In the genomic region with DNA sequence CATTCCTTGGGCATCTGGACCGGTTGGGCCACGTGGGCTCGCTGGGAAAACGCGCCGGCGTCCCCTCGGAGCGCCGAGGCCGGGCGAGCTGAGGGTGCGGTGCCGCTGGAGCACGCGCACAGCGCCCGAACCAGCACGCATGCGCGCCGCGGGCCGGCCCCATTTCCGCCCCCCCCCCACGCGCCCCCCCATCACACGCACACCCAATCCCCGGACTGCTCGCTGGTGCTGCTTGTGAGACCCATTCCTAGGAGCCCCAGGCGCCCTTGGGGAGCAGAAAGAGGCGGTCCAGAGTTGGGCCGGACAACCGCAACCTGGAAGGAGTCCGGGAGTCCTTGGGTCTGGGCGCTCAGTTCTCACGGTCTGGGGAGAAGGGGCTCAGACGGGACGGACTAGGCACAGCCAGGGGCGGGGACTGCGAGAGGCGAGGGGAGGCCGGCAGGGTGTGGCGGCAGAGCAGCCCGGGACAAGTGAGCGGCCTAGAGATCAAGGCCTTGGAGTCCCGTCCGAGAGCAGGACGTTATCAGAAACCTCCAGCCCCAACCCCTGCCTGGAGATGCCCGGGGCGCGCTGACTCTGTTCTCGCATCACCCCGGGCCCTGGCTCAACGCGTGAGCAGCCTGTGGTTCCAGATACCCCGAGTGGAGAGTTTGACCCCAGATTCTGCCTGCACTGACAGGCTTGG, we compare ENCODE assay signal across 1 cellular context.
TF ChIP-seq lines count a peak whose summit lies in the region.

No MANE protein-coding gene starts in this region.

TF ChIP-seq in K562, 482 proteins besides CTCF, POLR2A, EP300 and RAD21 (continued from another document and continues in another):
- TF ChIP-seq, protein P1, sequence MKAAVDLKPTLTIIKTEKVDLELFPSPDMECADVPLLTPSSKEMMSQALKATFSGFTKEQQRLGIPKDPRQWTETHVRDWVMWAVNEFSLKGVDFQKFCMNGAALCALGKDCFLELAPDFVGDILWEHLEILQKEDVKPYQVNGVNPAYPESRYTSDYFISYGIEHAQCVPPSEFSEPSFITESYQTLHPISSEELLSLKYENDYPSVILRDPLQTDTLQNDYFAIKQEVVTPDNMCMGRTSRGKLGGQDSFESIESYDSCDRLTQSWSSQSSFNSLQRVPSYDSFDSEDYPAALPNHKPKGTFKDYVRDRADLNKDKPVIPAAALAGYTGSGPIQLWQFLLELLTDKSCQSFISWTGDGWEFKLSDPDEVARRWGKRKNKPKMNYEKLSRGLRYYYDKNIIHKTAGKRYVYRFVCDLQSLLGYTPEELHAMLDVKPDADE (conservative IDR thresholded peaks at IDR 0.05; ENCODE audit: control insufficient read depth, low read depth, low read length): peak; percentile 71
- TF ChIP-seq HEY1 (CRISPR knock-in tag; IDR thresholded peaks at IDR 0.05; ENCODE audit: borderline replicate concordance) (no peak), HBP1 (CRISPR knock-in tag; IDR thresholded peaks at IDR 0.05) (no peak), ASH1L (IDR thresholded peaks at IDR 0.05; ENCODE audit: borderline replicate concordance, low read depth, partially characterized antibody) (peak; percentile 57), MTA3 (IDR thresholded peaks at IDR 0.05; ENCODE audit: borderline replicate concordance) (peak; percentile 74; the same call in 1 of the 2 replicates), ETV5 (CRISPR knock-in tag; IDR thresholded peaks at IDR 0.05; ENCODE audit: low read depth) (peak; percentile 95), SMAD1 (IDR thresholded peaks at IDR 0.05; ENCODE audit: low read depth, low read length, partially characterized antibody) (no peak), CBFA2T2 (conservative IDR thresholded peaks at IDR 0.05) (peak; percentile 77), HDAC6 (IDR thresholded peaks at IDR 0.05; ENCODE audit: low read depth, low read length) (no peak), ZNF140 (CRISPR knock-in tag; IDR thresholded peaks at IDR 0.05) (no peak), ELF4 (CRISPR knock-in tag; IDR thresholded peaks at IDR 0.05) (peak; percentile 72; the same call in 1 of the 2 replicates), ZSCAN32 (CRISPR knock-in tag; IDR thresholded peaks at IDR 0.05) (no peak), KDM4B (IDR thresholded peaks at IDR 0.05; ENCODE audit: borderline replicate concordance in 2 of 2, low read depth in 1 of 2) (peak in 1 of 2 experiments; percentile 54; a peak in 1 of 4 replicates), ZNF766 (CRISPR knock-in tag; conservative IDR thresholded peaks at IDR 0.05) (peak; percentile 83), MTA2 (IDR thresholded peaks at IDR 0.05; ENCODE audit: low read depth) (no peak), TEAD4 (IDR thresholded peaks at IDR 0.05; ENCODE audit: low read length) (peak; percentile 28; the same call in 1 of the 2 replicates), TEAD4 (CRISPR knock-in tag; IDR thresholded peaks at IDR 0.05; ENCODE audit: borderline replicate concordance) (no peak), SAFB2 (IDR thresholded peaks at IDR 0.05; ENCODE audit: borderline replicate concordance, low read depth, low read length, severe bottlenecking) (no peak), SOX6 (IDR thresholded peaks at IDR 0.05) (peak; percentile 11; the same call in 1 of the 2 replicates), CXXC5 (CRISPR knock-in tag; IDR thresholded peaks at IDR 0.05) (peak; percentile 87), NELFE (IDR thresholded peaks at IDR 0.05; ENCODE audit: insufficient read depth, insufficient read length) (no peak), ZNF79 (CRISPR knock-in tag; IDR thresholded peaks at IDR 0.05; ENCODE audit: low read depth) (no peak), HOMEZ (CRISPR knock-in tag; IDR thresholded peaks at IDR 0.05) (no peak), ERF (CRISPR knock-in tag; IDR thresholded peaks at IDR 0.05) (0 out of 2 replicates have a peak, but pooled peaks have one; percentile 41), ZNF785 (CRISPR knock-in tag; IDR thresholded peaks at IDR 0.05) (no peak), SMARCE1 (IDR thresholded peaks at IDR 0.05) (peak; percentile 55; the same call in 1 of the 2 replicates), CREM (IDR thresholded peaks at IDR 0.05; ENCODE audit: low read depth) (0 out of 2 replicates have a peak, but pooled peaks have one; percentile 24), HNRNPK (IDR thresholded peaks at IDR 0.05; ENCODE audit: low read depth, low read length, poor library complexity, severe bottlenecking) (no peak), CCNT2 (IDR thresholded peaks at IDR 0.05; ENCODE audit: borderline replicate concordance, extremely low read depth, insufficient read length, low read depth, low read length) (peak; percentile 15), ZNF436 (CRISPR knock-in tag; IDR thresholded peaks at IDR 0.05) (no peak), GABPA (tag; conservative IDR thresholded peaks at IDR 0.05; ENCODE audit: low read depth) (peak; percentile 71), TEAD1 (CRISPR knock-in tag; IDR thresholded peaks at IDR 0.05) (peak in 1 of 2 experiments; percentile 93; a peak in 1 of 4 replicates), ZNF717 (CRISPR knock-in tag; IDR thresholded peaks at IDR 0.05) (no peak), DMBX1 (CRISPR knock-in tag; IDR thresholded peaks at IDR 0.05; ENCODE audit: borderline replicate concordance) (peak; percentile 64; the same call in 1 of the 2 replicates), NR1H2 (CRISPR knock-in tag; IDR thresholded peaks at IDR 0.05) (peak; percentile 98; the same call in 1 of the 2 replicates), YY1 (IDR thresholded peaks at IDR 0.05; ENCODE audit: borderline replicate concordance in 1 of 3, control insufficient read depth in 1 of 3, extremely low read depth in 1 of 3, insufficient read depth in 3 of 3, insufficient read length in 1 of 3, insufficient replicate concordance in 2 of 3, low read depth in 1 of 3, low read length in 2 of 3) (peak in 1 of 3 experiments; percentile 2), CBFB (CRISPR knock-in tag; IDR thresholded peaks at IDR 0.05) (peak; percentile 49; the same call in 1 of the 2 replicates), TRIM24 (IDR thresholded peaks at IDR 0.05) (peak; percentile 8 to 31; a peak in 1 of 4 replicates), ELF1 (tag; IDR thresholded peaks at IDR 0.05) (peak; percentile 56; the same call in 1 of the 2 replicates), ZNF12 (CRISPR knock-in tag; IDR thresholded peaks at IDR 0.05) (peak; percentile 90; the same call in 1 of the 2 replicates), TCF3 (CRISPR knock-in tag; IDR thresholded peaks at IDR 0.05) (peak; percentile 82), FOXK2 (conservative IDR thresholded peaks at IDR 0.05 in 1 of 2, IDR thresholded peaks at IDR 0.05 in 1 of 2; ENCODE audit: low read depth in 2 of 2) (no peak), HLTF (IDR thresholded peaks at IDR 0.05) (no peak), IFI16 (CRISPR knock-in tag; IDR thresholded peaks at IDR 0.05) (no peak), CBFA2T3 (IDR thresholded peaks at IDR 0.05) (peak; percentile 90), GABPB2 (CRISPR knock-in tag; conservative IDR thresholded peaks at IDR 0.05) (no peak), E2F5 (CRISPR knock-in tag; IDR thresholded peaks at IDR 0.05) (peak; percentile 97)
- TF ChIP-seq, protein P2, sequence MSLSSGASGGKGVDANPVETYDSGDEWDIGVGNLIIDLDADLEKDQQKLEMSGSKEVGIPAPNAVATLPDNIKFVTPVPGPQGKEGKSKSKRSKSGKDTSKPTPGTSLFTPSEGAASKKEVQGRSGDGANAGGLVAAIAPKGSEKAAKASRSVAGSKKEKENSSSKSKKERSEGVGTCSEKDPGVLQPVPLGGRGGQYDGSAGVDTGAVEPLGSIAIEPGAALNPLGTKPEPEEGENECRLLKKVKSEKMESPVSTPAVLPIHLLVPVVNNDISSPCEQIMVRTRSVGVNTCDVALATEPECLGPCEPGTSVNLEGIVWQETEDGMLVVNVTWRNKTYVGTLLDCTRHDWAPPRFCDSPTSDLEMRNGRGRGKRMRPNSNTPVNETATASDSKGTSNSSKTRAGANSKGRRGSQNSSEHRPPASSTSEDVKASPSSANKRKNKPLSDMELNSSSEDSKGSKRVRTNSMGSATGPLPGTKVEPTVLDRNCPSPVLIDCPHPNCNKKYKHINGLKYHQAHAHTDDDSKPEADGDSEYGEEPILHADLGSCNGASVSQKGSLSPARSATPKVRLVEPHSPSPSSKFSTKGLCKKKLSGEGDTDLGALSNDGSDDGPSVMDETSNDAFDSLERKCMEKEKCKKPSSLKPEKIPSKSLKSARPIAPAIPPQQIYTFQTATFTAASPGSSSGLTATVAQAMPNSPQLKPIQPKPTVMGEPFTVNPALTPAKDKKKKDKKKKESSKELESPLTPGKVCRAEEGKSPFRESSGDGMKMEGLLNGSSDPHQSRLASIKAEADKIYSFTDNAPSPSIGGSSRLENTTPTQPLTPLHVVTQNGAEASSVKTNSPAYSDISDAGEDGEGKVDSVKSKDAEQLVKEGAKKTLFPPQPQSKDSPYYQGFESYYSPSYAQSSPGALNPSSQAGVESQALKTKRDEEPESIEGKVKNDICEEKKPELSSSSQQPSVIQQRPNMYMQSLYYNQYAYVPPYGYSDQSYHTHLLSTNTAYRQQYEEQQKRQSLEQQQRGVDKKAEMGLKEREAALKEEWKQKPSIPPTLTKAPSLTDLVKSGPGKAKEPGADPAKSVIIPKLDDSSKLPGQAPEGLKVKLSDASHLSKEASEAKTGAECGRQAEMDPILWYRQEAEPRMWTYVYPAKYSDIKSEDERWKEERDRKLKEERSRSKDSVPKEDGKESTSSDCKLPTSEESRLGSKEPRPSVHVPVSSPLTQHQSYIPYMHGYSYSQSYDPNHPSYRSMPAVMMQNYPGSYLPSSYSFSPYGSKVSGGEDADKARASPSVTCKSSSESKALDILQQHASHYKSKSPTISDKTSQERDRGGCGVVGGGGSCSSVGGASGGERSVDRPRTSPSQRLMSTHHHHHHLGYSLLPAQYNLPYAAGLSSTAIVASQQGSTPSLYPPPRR (CRISPR knock-in tag; IDR thresholded peaks at IDR 0.05; ENCODE audit: borderline replicate concordance): no peak
- TF ChIP-seq, protein P3, sequence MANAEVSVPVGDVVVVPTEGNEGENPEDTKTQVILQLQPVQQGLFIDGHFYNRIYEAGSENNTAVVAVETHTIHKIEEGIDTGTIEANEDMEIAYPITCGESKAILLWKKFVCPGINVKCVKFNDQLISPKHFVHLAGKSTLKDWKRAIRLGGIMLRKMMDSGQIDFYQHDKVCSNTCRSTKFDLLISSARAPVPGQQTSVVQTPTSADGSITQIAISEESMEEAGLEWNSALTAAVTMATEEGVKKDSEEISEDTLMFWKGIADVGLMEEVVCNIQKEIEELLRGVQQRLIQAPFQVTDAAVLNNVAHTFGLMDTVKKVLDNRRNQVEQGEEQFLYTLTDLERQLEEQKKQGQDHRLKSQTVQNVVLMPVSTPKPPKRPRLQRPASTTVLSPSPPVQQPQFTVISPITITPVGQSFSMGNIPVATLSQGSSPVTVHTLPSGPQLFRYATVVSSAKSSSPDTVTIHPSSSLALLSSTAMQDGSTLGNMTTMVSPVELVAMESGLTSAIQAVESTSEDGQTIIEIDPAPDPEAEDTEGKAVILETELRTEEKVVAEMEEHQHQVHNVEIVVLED (CRISPR knock-in tag; IDR thresholded peaks at IDR 0.05): peak; percentile 15; the same call in 1 of the 2 replicates
- TF ChIP-seq, protein P4, sequence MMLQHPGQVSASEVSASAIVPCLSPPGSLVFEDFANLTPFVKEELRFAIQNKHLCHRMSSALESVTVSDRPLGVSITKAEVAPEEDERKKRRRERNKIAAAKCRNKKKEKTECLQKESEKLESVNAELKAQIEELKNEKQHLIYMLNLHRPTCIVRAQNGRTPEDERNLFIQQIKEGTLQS (IDR thresholded peaks at IDR 0.05): no peak
- TF ChIP-seq, protein P4 (CRISPR knock-in tag; conservative IDR thresholded peaks at IDR 0.05): peak; percentile 37; the same call in 1 of the 2 replicates
- TF ChIP-seq, protein P5, sequence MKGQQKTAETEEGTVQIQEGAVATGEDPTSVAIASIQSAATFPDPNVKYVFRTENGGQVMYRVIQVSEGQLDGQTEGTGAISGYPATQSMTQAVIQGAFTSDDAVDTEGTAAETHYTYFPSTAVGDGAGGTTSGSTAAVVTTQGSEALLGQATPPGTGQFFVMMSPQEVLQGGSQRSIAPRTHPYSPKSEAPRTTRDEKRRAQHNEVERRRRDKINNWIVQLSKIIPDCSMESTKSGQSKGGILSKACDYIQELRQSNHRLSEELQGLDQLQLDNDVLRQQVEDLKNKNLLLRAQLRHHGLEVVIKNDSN (CRISPR knock-in tag; IDR thresholded peaks at IDR 0.05): peak; percentile 71
